ENCODE assay signal across 8 cellular contexts in the genomic region with DNA sequence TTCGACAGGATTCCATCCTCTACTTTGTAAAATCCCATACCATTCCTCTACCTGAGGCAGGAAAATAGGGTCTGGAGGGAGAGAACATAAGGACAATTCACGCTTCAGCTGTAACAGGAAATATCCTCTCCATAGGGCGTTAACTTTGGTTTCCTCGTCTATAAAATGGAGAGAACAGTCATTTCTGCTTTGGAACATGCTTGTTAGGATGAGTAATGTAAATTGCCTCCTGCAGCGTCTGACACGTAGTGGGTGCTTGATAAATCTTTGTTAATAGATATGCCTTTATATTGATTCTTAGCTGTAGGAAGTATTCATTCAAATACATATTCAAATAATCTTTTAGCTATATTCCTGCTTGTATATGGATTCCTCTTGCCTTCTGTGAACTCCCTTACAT. TPM values are rescaled to one million over a fixed set of nuclear protein-coding genes. Genes with fewer than 3 reads are reported as not detected.
DNase-seq lines count a peak whose midpoint lies in the region; ATAC-seq and TF ChIP-seq lines count a peak whose summit lies in the region.

No MANE protein-coding gene starts in this region.

- H3K36me3 Mint-ChIP-seq in activated B cell treated with CpG ODN at 0.5 μM for 24 hours (ENCODE audit: low read depth) (peaks cover 21% of the 10 kb centered on the region), immature natural killer cell (peaks cover 0 to 5% (median 0%) of the 10 kb centered on the region in 3 donors)

- H3K4me3 Mint-ChIP-seq in activated B cell treated with CpG ODN at 0.5 μM for 24 hours (peak overlapping the region; percentile 91), immature natural killer cell (peak overlapping the region; percentile 93 to 97 (median 96))

- H3K4me3 ChIP-seq in BE2C (ENCODE audit: low read depth, low read length) (peak overlapping the region; percentile 88), HAP-1 (peak overlapping the region; percentile 92; the same call in 1 of the 2 replicates)

- H3K9me3 ChIP-seq in BE2C (no peaks in the 10 kb centered on the region), HAP-1 (no peaks in the 10 kb centered on the region)

- intact Hi-C loops in activated B cell treated with CpG ODN at 0.5 μM for 24 hours (cut with micrococcal nuclease): loop anchor here (1.0 to 5.0 kb wide), 7 partner anchors 53 to 1423 kb away; a partner anchor contains a TSS

- H3K36me3 ChIP-seq in BE2C: peaks cover 15% of the 10 kb centered on the region
- peaks cover 16% of the 10 kb centered on the region for H3K36me3 ChIP-seq in HAP-1 (replicated peaks)

- H3K27me3 Mint-ChIP-seq in activated B cell treated with CpG ODN at 0.5 μM for 24 hours: no peaks in the 10 kb centered on the region
- peaks cover 14 to 18% (median 16%) of the 10 kb centered on the region in 3 donors for H3K27me3 Mint-ChIP-seq in immature natural killer cell (ENCODE audit: low read depth in 3 of 3)

- in situ Hi-C loops in HAP-1 (cut with MboI; ENCODE audit: low sequenced_read_pairs): no loop called here

- H3K4me1 ChIP-seq in BE2C (peaks cover 4% of the 10 kb centered on the region; the same call in 1 of the 2 replicates), HAP-1 (peaks cover 17% of the 10 kb centered on the region)

- no peak for DNase-seq in BE2C
- no peak for DNase-seq in HAP-1 (ENCODE audit: low spot score in 2 of 2)
- DNase-seq in activated B cell treated with CpG ODN at 0.5 μM for 24 hours: no peak
- no peak for DNase-seq in immature natural killer cell
- DNase-seq in EL: no peak
- no peak for DNase-seq in HPDE6-E6E7 (ENCODE audit: extremely low spot score)

- ATAC-seq in activated B cell treated with CpG ODN at 0.5 μM for 24 hours (ENCODE audit: low read depth): no peak
- no peak for ATAC-seq in HG02571 (IDR thresholded peaks at IDR 0.05; ENCODE audit: unreplicated experiment)
- no peak for ATAC-seq in HG03571 (IDR thresholded peaks at IDR 0.05; ENCODE audit: unreplicated experiment)

- peaks cover 87% of the 10 kb centered on the region for H3K4me1 Mint-ChIP-seq in activated B cell treated with CpG ODN at 0.5 μM for 24 hours
- peaks cover 49 to 59% of the 10 kb centered on the region in 2 donors for H3K4me1 Mint-ChIP-seq in immature natural killer cell

- TF ChIP-seq CTCF in BE2C (IDR thresholded peaks at IDR 0.05; ENCODE audit: low read depth, low read length) (no peak), activated B cell treated with CpG ODN at 0.5 μM for 24 hours (IDR thresholded peaks at IDR 0.05) (no peak)

- POLR2A ChIA-PET in activated B cell treated with CpG ODN at 0.5 μM for 24 hours (lab: Charles Lee): interaction anchor here (0.5 to 4.9 kb wide), 6 partner anchors 9 to 142 kb away, joined by 4 to 44 read pairs (median 26); a partner anchor contains a TSS

- H3K27ac Mint-ChIP-seq in activated B cell treated with CpG ODN at 0.5 μM for 24 hours (peak overlapping the region; percentile 95), immature natural killer cell (peak overlapping the region; percentile 92 to 99 (median 96))

- H3K27me3 ChIP-seq in BE2C: no peaks in the 10 kb centered on the region
- H3K27me3 ChIP-seq in HAP-1 (ENCODE audit: low read depth): no peaks in the 10 kb centered on the region

- CTCF ChIA-PET in activated B cell treated with CpG ODN at 0.5 μM for 24 hours (lab: Charles Lee): interaction anchor here (0.7 to 1.3 kb wide), 2 partner anchors 94 to 95 kb away, joined by 3 to 5 read pairs; no protein-coding TSS in a partner anchor

- no peaks in the 10 kb centered on the region for H3K9me3 Mint-ChIP-seq in activated B cell treated with CpG ODN at 0.5 μM for 24 hours
- no peaks in the 10 kb centered on the region for H3K9me3 Mint-ChIP-seq in immature natural killer cell

RNA-seq across cellular contexts. Expression of a gene that starts 0.7 kb away (rescaled TPM):
- 149 TPM for polyA plus RNA-seq in BE2C (2012; ENCODE audit: insufficient read depth, insufficient read length, low read depth)
- 213 and 237 TPM in 2 replicates for total RNA-seq in activated B cell treated with CpG ODN at 0.5 μM for 24 hours
- polyA plus RNA-seq in immature natural killer cell: 100 to 1,000 TPM; 471 to 654 (median 487) TPM
